17 cellular contexts compared by ENCODE assay signal in the genomic region with DNA sequence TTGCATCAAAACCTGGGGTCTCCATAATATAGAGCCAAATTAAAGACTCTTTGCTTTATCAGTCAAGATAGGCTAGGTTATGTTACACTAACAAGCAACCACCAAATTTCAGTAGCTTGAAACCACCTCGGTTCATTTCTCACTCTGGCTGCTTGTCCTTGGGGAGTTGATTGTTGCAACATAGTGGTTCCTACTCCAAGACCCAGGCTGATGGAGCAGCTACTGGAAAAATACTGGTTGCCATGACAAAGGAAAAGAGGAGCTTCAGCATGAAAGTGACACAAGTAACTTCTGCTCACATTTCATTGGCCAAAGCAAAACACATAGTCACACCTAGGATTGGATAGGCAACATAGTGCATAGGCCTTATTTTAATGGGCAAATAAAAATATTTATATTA. TPM values are rescaled to one million over a fixed set of nuclear protein-coding genes. Genes with fewer than 3 reads are reported as not detected.
DNase-seq lines count a peak whose midpoint lies in the region; ATAC-seq, FAIRE-seq and TF ChIP-seq lines count a peak whose summit lies in the region.
"Had no signal": no experiment of that assay in that cellular context is flagged by ENCODE, and none has a peak within 500 bp of the region (broad histone marks: within the 10 kb centered on the region; RNA-seq: fewer than 3 reads in every experiment).

No MANE protein-coding gene starts in this region.

- TF ChIP-seq POLR2A in K562 (conservative IDR thresholded peaks at IDR 0.05) (no peak), heart left ventricle (IDR thresholded peaks at IDR 0.05) (no peak)

- no peak for TF ChIP-seq EP300 in K562 (IDR thresholded peaks at IDR 0.05; ENCODE audit: low read length)

- H3K9me2 ChIP-seq in GM23248 (ENCODE audit: insufficient read depth) = no peaks in the 10 kb centered on the region

- TF ChIP-seq RAD21 in K562 (CRISPR knock-in tag; conservative IDR thresholded peaks at IDR 0.05 in 1 of 2, IDR thresholded peaks at IDR 0.05 in 1 of 2) = no peak

- H3K9ac ChIP-seq in GM23248 (no peak overlapping the region), K562 (ENCODE audit: insufficient read depth in 1 of 2, low read depth in 2 of 2, low read length in 2 of 2) (no peak overlapping the region)

- no peaks in the 10 kb centered on the region for H3F3A ChIP-seq in GM23248 (ENCODE audit: insufficient read depth)

- H3K27ac ChIP-seq in GM23248 (no peak overlapping the region), K562 (ENCODE audit: extremely low read depth, low read depth, low read length) (no peak overlapping the region), heart left ventricle (no peak overlapping the region)
- H3K27ac ChIP-seq: RWPE1 had no signal

- H3K4me1 ChIP-seq in GM23248 (ENCODE audit: insufficient read depth) (no peaks in the 10 kb centered on the region), K562 (replicated peaks in 1 of 2; ENCODE audit: control insufficient read depth in 2 of 2, insufficient read depth in 2 of 2, low read length in 2 of 2) (peaks cover 2 to 5% of the 10 kb centered on the region in 2 experiments; a peak in 3 of 5 replicates), heart left ventricle (peaks cover 0 to 6% (median 0%) of the 10 kb centered on the region in 12 donors)

- ATAC-seq in K562 = no peak
- ATAC-seq in heart left ventricle = peak; percentile 42 to 89 (median 64)
- ATAC-seq in HG03354 (IDR thresholded peaks at IDR 0.05; ENCODE audit: poor library complexity, severe bottlenecking, unreplicated experiment) = no peak

- POLR2A ChIA-PET in K562 (lab: Yijun Ruan, JAX) = interaction anchor here (1.4 kb wide), 1 partner anchor 11 kb away, joined by 3 read pairs; no protein-coding TSS in a partner anchor

- H3K36me3 ChIP-seq in GM23248 (ENCODE audit: low read depth) = no peaks in the 10 kb centered on the region
- H3K36me3 ChIP-seq in K562 (ENCODE audit: control insufficient read depth, insufficient read depth, low read length) = no peaks in the 10 kb centered on the region
- no peaks in the 10 kb centered on the region for H3K36me3 ChIP-seq in heart left ventricle

- H3K79me2 ChIP-seq in GM23248 (ENCODE audit: insufficient read depth) (no peaks in the 10 kb centered on the region), K562 (ENCODE audit: control insufficient read depth, insufficient read depth, low read length) (no peaks in the 10 kb centered on the region)

- WGBS in GM23248 (ENCODE audit: low coverage in 1 of 2, low lambda C conversion rate in 2 of 2, missing lambda C conversion rate in 2 of 2), 2 experiments = 0 to 3% methylated on average over 1 of the region's 1 CpG
- WGBS in K562 (ENCODE audit: insufficient coverage, low coverage, missing lambda C conversion rate) = 0% methylated on average over 1 of the region's 1 CpG
- 44 to 69% (median 55%) methylated on average over 1 of the region's 1 CpG for WGBS in heart left ventricle, 4 donors

- H3K4me3 ChIP-seq in GM23248 (no peak overlapping the region), K562 (no peak overlapping the region), heart left ventricle (no peak overlapping the region), skeletal muscle cell (ENCODE audit: low read depth, low read length) (no peak overlapping the region)
- H3K4me3 ChIP-seq: smooth muscle cell had no signal

- H4K20me1 ChIP-seq in GM23248 (ENCODE audit: insufficient read depth) (no peaks in the 10 kb centered on the region), K562 (replicated peaks; ENCODE audit: control insufficient read depth, insufficient read depth, low read length) (no peaks in the 10 kb centered on the region)

- no peak overlapping the region for H2AFZ ChIP-seq in GM23248
- no peak overlapping the region for H2AFZ ChIP-seq in K562 (ENCODE audit: low read depth, low read length)

- CTCF ChIA-PET in K562 (lab: Yijun Ruan, JAX; ENCODE audit: low intra/inter-chr PET ratio) = interaction anchor here (0.6 kb wide), 1 partner anchor 11 kb away, joined by 3 read pairs; no protein-coding TSS in a partner anchor

- TF ChIP-seq CTCF in K562 (IDR thresholded peaks at IDR 0.05 in 2 of 3, conservative IDR thresholded peaks at IDR 0.05 in 1 of 3; ENCODE audit: insufficient read depth in 2 of 3, low read depth in 1 of 3, low read length in 3 of 3) (no peak), heart left ventricle (IDR thresholded peaks at IDR 0.05) (no peak)

- no peaks in the 10 kb centered on the region for H3K9me3 ChIP-seq in GM23248 (ENCODE audit: low read depth)
- no peaks in the 10 kb centered on the region for H3K9me3 ChIP-seq in K562 (replicated peaks; ENCODE audit: control insufficient read depth, insufficient read depth, low read depth, low read length)
- no peaks in the 10 kb centered on the region for H3K9me3 ChIP-seq in heart left ventricle

- no peak overlapping the region for H3K4me2 ChIP-seq in GM23248 (ENCODE audit: unreplicated experiment)
- H3K4me2 ChIP-seq in K562 (ENCODE audit: insufficient read depth, low read length) = no peak overlapping the region
- H3K4me2 ChIP-seq: smooth muscle cell had no signal

- in situ Hi-C loops in GM23248 (cut with MboI) (no loop called here), K562 (cut with MboI) (no loop called here)

- no peaks in the 10 kb centered on the region for H3K9me1 ChIP-seq in K562 (ENCODE audit: control insufficient read depth, insufficient read depth, low read length)

- H3K27me3 ChIP-seq in GM23248 (replicated peaks; ENCODE audit: insufficient read depth) = no peaks in the 10 kb centered on the region
- H3K27me3 ChIP-seq in K562 (ENCODE audit: control insufficient read depth in 2 of 2, insufficient read depth in 2 of 2, low read length in 2 of 2) = no peaks in the 10 kb centered on the region
- H3K27me3 ChIP-seq in heart left ventricle = no peaks in the 10 kb centered on the region

- no peak for FAIRE-seq in K562 (lab: Jason Lieb, UNC)
- FAIRE-seq: bronchial epithelial cell had no signal

- no TSS peak for BruUV-seq in K562 (replicated peaks; lab: Mats Ljungman, UMichigan)

- intact Hi-C loops in K562 (cut with micrococcal nuclease) = no loop called here
- intact Hi-C loops in heart left ventricle (cut with DNase I) = no loop called here

- DNase-seq in GM23248 (peak; percentile 71), K562 (ENCODE audit: extremely low read depth in 1 of 4, low spot score in 3 of 4) (no peak), heart left ventricle (peak in 3 of 5 donors; percentile 27 to 47 (median 39)), skeletal muscle cell (ENCODE audit: low read depth) (peak; percentile 82), LoVo (ENCODE audit: low spot score) (no peak), GOT3 (lab: John Stamatoyannopoulos, UW) (no peak)
- DNase-seq: activated CD4-positive, alpha-beta T cell treated with anti-CD3 and anti-CD28 coated beads, Interleukin-2, amount 50 U/mL, for 1 hour; activated naive CD4-positive, alpha-beta T cell treated with anti-CD3 and anti-CD28 coated beads, Interleukin-2, amount 10 ng/mL, durations not matched to agents 7 days and 5 days; C1 segment of cervical spinal cord; H9; NCI-H146; NCI-H345; SW 1271 had no signal

TF ChIP-seq in K562, 482 proteins besides CTCF, POLR2A, EP300 and RAD21 (continues in another document):
- TF ChIP-seq C11orf30 (IDR thresholded peaks at IDR 0.05; ENCODE audit: low read depth) = no peak

RNA-seq across cellular contexts. Expression of a gene that starts 18.5 kb away (rescaled TPM):
- total RNA-seq in GM23248 (2014; rRNA removed; shearing (Covaris generic)) = 4.0 and 7.8 TPM in 2 replicates
- polyA plus RNA-seq in GM23248 (2016; fragmentation: Nextera tagmentation; extraction: Ambion mirVana) (6.9 and 7.7 TPM in 2 replicates), K562 (2011; rRNA removed) (24.0 and 40.9 TPM in 2 replicates), K562 (2014; fragmentation: Illumina TruSeq; extraction: Trizol) (61.6 and 67.7 TPM in 2 replicates), K562 (2014; fragmentation: Nextera tagmentation; extraction: Ambion mirVana) (10 to 100 TPM; 36.9 to 46.1 TPM), K562 (2014; rRNA removed) (34.3 and 37.4 TPM in 2 replicates), heart left ventricle (10 to 100 TPM in 1 of 2 donors, 1 to 10 TPM in 1; 3.8 to 11.3 TPM)
- 60.6 and 89.3 TPM in 2 replicates for total RNA-seq in K562 (2011; cell fraction: chromatin; rRNA removed; ENCODE audit: low replicate concordance)
- total RNA-seq in K562 (2011; cell fraction: nucleolus; rRNA removed) = 32.9 and 33.2 TPM in 2 replicates
- 50.7 and 56.7 TPM in 2 replicates for total RNA-seq in K562 (2011; cell fraction: nucleoplasm; rRNA removed)
- total RNA-seq in K562 (2014; rRNA removed) (47.4 and 53.9 TPM in 2 replicates), K562 (2014; rRNA removed; fragmentation: Illumina TruSeq; extraction: Trizol) (35.7 and 37.7 TPM in 2 replicates), K562 (2015; rRNA removed; fragmentation: Illumina TruSeq; extraction: Trizol) (38.2 and 38.6 TPM in 2 replicates), K562 (2021) (46.4 and 47.5 TPM in 2 replicates), heart left ventricle (10 to 100 TPM in 1 of 9 donors, 1 to 10 TPM in 8; 5.1 to 10.1 (median 7.2) TPM)
- polyA plus RNA-seq in K562 (2011; cell fraction: cytosol; rRNA removed) = 32.2 and 52.1 TPM in 2 replicates
- 45.1 and 54.2 TPM in 2 replicates for polyA plus RNA-seq in K562 (2011; cell fraction: nucleus; rRNA removed)
- polyA plus RNA-seq in K562 (2012) = 32.1 and 45.8 TPM in 2 replicates
- polyA minus RNA-seq in K562 (2011; rRNA and poly(A)+ RNA removed) = 37.0 and 57.9 TPM in 2 replicates
- polyA minus RNA-seq in K562 (2011; cell fraction: cytosol; rRNA and poly(A)+ RNA removed) = 28.0 and 32.1 TPM in 2 replicates
- 52.6 and 116 TPM in 2 replicates for polyA minus RNA-seq in K562 (2011; cell fraction: nucleus; rRNA and poly(A)+ RNA removed)

RNA-seq across cellular contexts. Expression of a gene that starts 33.2 kb away (rescaled TPM):
- total RNA-seq in GM23248 (2014; rRNA removed; shearing (Covaris generic)) = 58.4 and 62.8 TPM in 2 replicates
- 80.4 and 83.2 TPM in 2 replicates for polyA plus RNA-seq in GM23248 (2016; fragmentation: Nextera tagmentation; extraction: Ambion mirVana)
- 12.2 and 41.1 TPM in 2 replicates for total RNA-seq in K562 (2011; cell fraction: chromatin; rRNA removed; ENCODE audit: low replicate concordance)
- total RNA-seq in K562 (2011; cell fraction: nucleolus; rRNA removed) = 15.2 and 20.9 TPM in 2 replicates
- 14.7 and 28.6 TPM in 2 replicates for total RNA-seq in K562 (2011; cell fraction: nucleoplasm; rRNA removed)
- total RNA-seq in K562 (2014; rRNA removed) = 78.6 and 148 TPM in 2 replicates
- 44.7 and 55.0 TPM in 2 replicates for total RNA-seq in K562 (2014; rRNA removed; fragmentation: Illumina TruSeq; extraction: Trizol)
- 34.2 and 40.5 TPM in 2 replicates for total RNA-seq in K562 (2015; rRNA removed; fragmentation: Illumina TruSeq; extraction: Trizol)
- total RNA-seq in K562 (2021) = 35.6 and 36.9 TPM in 2 replicates
- polyA plus RNA-seq in K562 (2011; rRNA removed) = 33.6 and 47.4 TPM in 2 replicates
- polyA plus RNA-seq in K562 (2011; cell fraction: cytosol; rRNA removed) = 12.4 and 15.0 TPM in 2 replicates
- polyA plus RNA-seq in K562 (2011; cell fraction: nucleus; rRNA removed) = 24.0 and 31.9 TPM in 2 replicates
- polyA plus RNA-seq in K562 (2012) = 29.8 and 35.5 TPM in 2 replicates
- polyA plus RNA-seq in K562 (2014; fragmentation: Illumina TruSeq; extraction: Trizol) = 43.2 and 49.7 TPM in 2 replicates
- 10 to 100 TPM; 12.2 to 16.0 TPM for polyA plus RNA-seq in K562 (2014; fragmentation: Nextera tagmentation; extraction: Ambion mirVana)
- polyA plus RNA-seq in K562 (2014; rRNA removed) = 39.7 and 41.8 TPM in 2 replicates
- polyA minus RNA-seq in K562 (2011; rRNA and poly(A)+ RNA removed) = 20.3 and 22.8 TPM in 2 replicates
- polyA minus RNA-seq in K562 (2011; cell fraction: cytosol; rRNA and poly(A)+ RNA removed) = 18.7 and 28.2 TPM in 2 replicates
- polyA minus RNA-seq in K562 (2011; cell fraction: nucleus; rRNA and poly(A)+ RNA removed) = 30.8 and 33.7 TPM in 2 replicates
- total RNA-seq in heart left ventricle = 100 to 1,000 TPM; 117 to 231 (median 159) TPM
- 10 to 100 TPM; 47.8 to 49.1 TPM for polyA plus RNA-seq in heart left ventricle

Comparison
In these comparisons a context has a peak if more than half of its experiments do, and no peak if none do; other contexts are left out.
1. DNase-seq: peak in GM23248 (single experiment), heart left ventricle (3 of 5) and skeletal muscle cell (single experiment); none in K562 (0 of 4), LoVo (single experiment) and GOT3 (single experiment).
2. ATAC-seq: peak in heart left ventricle (4 of 4); none in K562 (single experiment) and HG03354 (single experiment).